In genomic region chr1:228500143-228500736, GRCh38 we compare ENCODE assay signal across 1 cellular context.
TF ChIP-seq lines count a peak whose summit lies in the region.

No MANE protein-coding gene starts in this region.

TF ChIP-seq in GM12878, 131 proteins besides CTCF, POLR2A, EP300 and RAD21 (continued from another document):
- TF ChIP-seq MLLT1 (IDR thresholded peaks at IDR 0.05) (0 out of 2 replicates have a peak, but pooled peaks have one; percentile 17), BRCA1 (IDR thresholded peaks at IDR 0.05; ENCODE audit: low read depth, low read length) (no peak)
TF ChIP-seq in GM12878: peak in this region for 2.
